In genomic region chr11:36155301-36155700, GRCh38 we compare ENCODE assay signal across 22 cellular contexts.
A peak's percentile ranks its signal among the peaks of the same experiment; 100 is the strongest.
DNase-seq lines count a peak whose midpoint lies in the region; ATAC-seq and TF ChIP-seq lines count a peak whose summit lies in the region.
"Had no signal": no experiment of that assay in that cellular context is flagged by ENCODE, and none has a peak within 500 bp of the region (broad histone marks: within the 10 kb centered on the region; RNA-seq: fewer than 3 reads in every experiment).

No MANE protein-coding gene starts in this region.

- intact Hi-C loops in Caco-2 (cut with micrococcal nuclease; ENCODE audit: unreplicated experiment) = no loop called here

- H3K36me3 Mint-ChIP-seq in Caco-2 (ENCODE audit: insufficient read depth, unreplicated experiment) = no peaks in the 10 kb centered on the region
- H3K36me3 Mint-ChIP-seq in activated naive CD4-positive, alpha-beta T cell treated with anti-CD3 and anti-CD28 coated beads, Interleukin-2, amount 50 U/mL, for 72 hours = no peaks in the 10 kb centered on the region
- H3K36me3 Mint-ChIP-seq: activated CD8-positive, alpha-beta memory T cell treated with anti-CD3 and anti-CD28 coated beads, Interleukin-2, amount 10 ng/mL, durations not matched to agents 7 days and 5 days; activated naive CD8-positive, alpha-beta T cell; CD8-positive, alpha-beta memory T cell had no signal

- CTCF ChIA-PET in Caco-2 (lab: Charles Lee) = interaction anchor here (1.1 to 1.7 kb wide), 3 partner anchors 103 to 333 kb away, joined by 4 to 8 read pairs (median 6); no protein-coding TSS in a partner anchor

- H3K4me1 ChIP-seq in Caco-2 (peaks cover under 1% of the 10 kb centered on the region), RWPE2 (ENCODE audit: insufficient read depth, poor library complexity, severe bottlenecking) (peaks cover 31% of the 10 kb centered on the region), rectal smooth muscle tissue (ENCODE audit: control insufficient read depth, insufficient read depth, low read length) (peaks cover 3% of the 10 kb centered on the region)
- H3K4me1 ChIP-seq: colonic mucosa, right lobe of liver had no signal

- peak overlapping the region; percentile 30 for H3K27ac Mint-ChIP-seq in Caco-2 (ENCODE audit: unreplicated experiment)
- H3K27ac Mint-ChIP-seq in activated naive CD4-positive, alpha-beta T cell treated with anti-CD3 and anti-CD28 coated beads, Interleukin-2, amount 50 U/mL, for 72 hours = no peak overlapping the region
- H3K27ac Mint-ChIP-seq: activated CD4-positive, alpha-beta T cell treated with anti-CD3 and anti-CD28 coated beads, Interleukin-2, amount 10 ng/mL, durations not matched to agents 24 days and 14 days; activated CD8-positive, alpha-beta memory T cell treated with anti-CD3 and anti-CD28 coated beads, Interleukin-2, amount 10 ng/mL, durations not matched to agents 7 days and 5 days; activated naive CD8-positive, alpha-beta T cell; CD8-positive, alpha-beta memory T cell had no signal

- POLR2A ChIA-PET in Caco-2 (lab: Charles Lee) = no interaction called here

- no peaks in the 10 kb centered on the region for H3K4me1 Mint-ChIP-seq in Caco-2 (ENCODE audit: low read depth, unreplicated experiment)
- H3K4me1 Mint-ChIP-seq: activated CD4-positive, alpha-beta T cell treated with anti-CD3 and anti-CD28 coated beads, Interleukin-2, amount 10 ng/mL, durations not matched to agents 24 days and 14 days; activated CD8-positive, alpha-beta memory T cell treated with anti-CD3 and anti-CD28 coated beads, Interleukin-2, amount 10 ng/mL, durations not matched to agents 7 days and 5 days; CD8-positive, alpha-beta memory T cell had no signal

- no peak overlapping the region for H3K9ac ChIP-seq in rectal smooth muscle tissue (ENCODE audit: low read length)
- H3K9ac ChIP-seq: SK-N-SH had no signal

- H3K27ac ChIP-seq in RWPE2 (ENCODE audit: poor library complexity, severe bottlenecking) = peak overlapping the region; percentile 61
- peak overlapping the region; percentile 63 for H3K27ac ChIP-seq in rectal smooth muscle tissue (ENCODE audit: low read depth, low read length)
- H3K27ac ChIP-seq: colonic mucosa, right lobe of liver had no signal

- no TSS peak for BruUV-seq in Caco-2 (replicated peaks; lab: Mats Ljungman, UMichigan)

- no peak for DNase-seq in Caco-2
- no peak for DNase-seq in RWPE2 (ENCODE audit: low spot score)
- peak; percentile 25 for DNase-seq in fibroblast of villous mesenchyme (ENCODE audit: low read depth)
- no peak for DNase-seq in anterior cingulate cortex (lab: John Stamatoyannopoulos, UW)
- DNase-seq in activated naive CD4-positive, alpha-beta T cell treated with anti-CD3 and anti-CD28 coated beads, Interleukin-2, amount 50 U/mL, for 72 hours (ENCODE audit: low spot score in 2 of 2) = no peak
- DNase-seq: activated CD4-positive, alpha-beta T cell treated with anti-CD3 and anti-CD28 coated beads, Interleukin-2, amount 10 ng/mL, durations not matched to agents 24 days and 14 days; activated CD8-positive, alpha-beta memory T cell treated with anti-CD3 and anti-CD28 coated beads, Interleukin-2, amount 10 ng/mL, durations not matched to agents 7 days and 5 days; CD8-positive, alpha-beta memory T cell; colonic mucosa; DMS53; GDM1; islet precursor cell; NCI-H524 treated with DMSO at 0.1 percent for 48 hours; right lobe of liver; SK-N-SH; stimulated activated CD4-positive, alpha-beta T cell treated with anti-CD3 and anti-CD28 coated beads, Interleukin-15, amount 100 ng/mL, for 24 hours; T-helper 2 cell had no signal

- H3K27me3 ChIP-seq in Caco-2 (replicated peaks; ENCODE audit: control insufficient read depth, insufficient read depth, low read length) (no peaks in the 10 kb centered on the region), RWPE2 (ENCODE audit: insufficient read depth, poor library complexity, severe bottlenecking) (no peaks in the 10 kb centered on the region), rectal smooth muscle tissue (ENCODE audit: control insufficient read depth, insufficient read depth, low read length) (no peaks in the 10 kb centered on the region)
- H3K27me3 ChIP-seq: colonic mucosa, MG63, right lobe of liver had no signal

- no peaks in the 10 kb centered on the region for H3K9me3 ChIP-seq in Caco-2
- H3K9me3 ChIP-seq in RWPE2 (ENCODE audit: severe bottlenecking) = no peaks in the 10 kb centered on the region
- H3K9me3 ChIP-seq: colonic mucosa, MG63, right lobe of liver, SK-N-SH had no signal

- H3K4me3 ChIP-seq in Caco-2 (ENCODE audit: low read depth, low read length) (no peak overlapping the region), RWPE2 (ENCODE audit: severe bottlenecking) (no peak overlapping the region), fibroblast of villous mesenchyme (ENCODE audit: low read depth, low read length) (no peak overlapping the region), rectal smooth muscle tissue (ENCODE audit: low read length) (no peak overlapping the region)
- H3K4me3 ChIP-seq: colonic mucosa, lung, MG63, right lobe of liver had no signal

- H3K36me3 ChIP-seq in Caco-2 (ENCODE audit: control insufficient read depth, insufficient read depth, low read length) = no peaks in the 10 kb centered on the region
- no peaks in the 10 kb centered on the region for H3K36me3 ChIP-seq in RWPE2 (ENCODE audit: low read depth)
- no peaks in the 10 kb centered on the region for H3K36me3 ChIP-seq in rectal smooth muscle tissue (ENCODE audit: control insufficient read depth, insufficient read depth, low read length)
- H3K36me3 ChIP-seq: colonic mucosa, MG63, right lobe of liver had no signal

- TF ChIP-seq CTCF in Caco-2 (IDR thresholded peaks at IDR 0.05; ENCODE audit: insufficient read depth in 1 of 2, low read depth in 1 of 2, low read length in 1 of 2, severe bottlenecking in 1 of 2, unreplicated experiment in 1 of 2) = no peak
- no peak for TF ChIP-seq CTCF in RWPE2 (IDR thresholded peaks at IDR 0.05; ENCODE audit: poor library complexity, severe bottlenecking)
- no peak for TF ChIP-seq CTCF in fibroblast of villous mesenchyme (IDR thresholded peaks at IDR 0.05; ENCODE audit: insufficient read depth, low read depth, low read length)

- H3K27me3 Mint-ChIP-seq in Caco-2 (ENCODE audit: insufficient read depth, unreplicated experiment) = no peaks in the 10 kb centered on the region

- no peaks in the 10 kb centered on the region for H3K9me3 Mint-ChIP-seq in Caco-2 (ENCODE audit: unreplicated experiment)
- H3K9me3 Mint-ChIP-seq in activated naive CD4-positive, alpha-beta T cell treated with anti-CD3 and anti-CD28 coated beads, Interleukin-2, amount 50 U/mL, for 72 hours = peaks cover 0 to 4% of the 10 kb centered on the region in 2 donors
- H3K9me3 Mint-ChIP-seq: activated CD4-positive, alpha-beta T cell treated with anti-CD3 and anti-CD28 coated beads, Interleukin-2, amount 10 ng/mL, durations not matched to agents 24 days and 14 days had no signal

- ATAC-seq in RWPE2 (ENCODE audit: low read depth) (no peak), GM21381 (IDR thresholded peaks at IDR 0.05; ENCODE audit: unreplicated experiment) (no peak)
- no peak for ATAC-seq in activated naive CD4-positive, alpha-beta T cell treated with anti-CD3 and anti-CD28 coated beads, Interleukin-2, amount 50 U/mL, for 72 hours
- ATAC-seq: activated CD8-positive, alpha-beta memory T cell treated with anti-CD3 and anti-CD28 coated beads, Interleukin-2, amount 10 ng/mL, durations not matched to agents 7 days and 5 days; right lobe of liver had no signal

- no peak overlapping the region for H3K4me3 Mint-ChIP-seq in Caco-2 (ENCODE audit: unreplicated experiment)
- H3K4me3 Mint-ChIP-seq: activated CD4-positive, alpha-beta T cell treated with anti-CD3 and anti-CD28 coated beads, Interleukin-2, amount 10 ng/mL, durations not matched to agents 24 days and 14 days; activated CD8-positive, alpha-beta memory T cell treated with anti-CD3 and anti-CD28 coated beads, Interleukin-2, amount 10 ng/mL, durations not matched to agents 7 days and 5 days; activated naive CD8-positive, alpha-beta T cell; CD8-positive, alpha-beta memory T cell had no signal
